Comparison of ENCODE assay signal across 8 cellular contexts in the genomic region with DNA sequence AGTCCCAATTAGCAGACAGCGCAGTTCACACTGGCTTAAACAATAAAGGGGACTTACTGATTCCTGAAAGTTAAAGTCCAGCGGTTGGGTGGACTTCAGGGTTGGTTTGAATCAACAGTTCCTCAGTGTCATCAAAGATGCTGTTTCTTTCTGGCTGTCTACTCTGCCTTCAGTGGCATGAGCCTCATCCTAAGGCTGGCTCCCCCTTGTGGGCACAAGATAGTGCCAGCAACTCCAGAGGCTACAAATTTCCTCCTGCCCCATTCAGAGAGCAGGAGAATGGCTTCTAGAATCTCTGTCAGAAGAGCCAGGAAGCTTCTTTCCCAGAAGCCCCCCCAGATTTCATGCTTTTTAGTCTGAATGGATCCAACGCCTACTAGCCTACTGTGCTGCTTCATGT.
DNase-seq lines count a peak whose midpoint lies in the region; ATAC-seq and TF ChIP-seq lines count a peak whose summit lies in the region.

No MANE protein-coding gene starts in this region.

- TF ChIP-seq CTCF in CD8-positive, alpha-beta T cell (IDR thresholded peaks at IDR 0.05): no peak
- peak; percentile 62 to 76 for TF ChIP-seq CTCF in GM23338 (conservative IDR thresholded peaks at IDR 0.05; ENCODE audit: low read depth in 2 of 2)
- TF ChIP-seq CTCF in heart right ventricle (IDR thresholded peaks at IDR 0.05): peak; percentile 25 to 68 (median 62)
- TF ChIP-seq CTCF in spleen (IDR thresholded peaks at IDR 0.05 in 8 of 11, conservative IDR thresholded peaks at IDR 0.05 in 3 of 11): peak; percentile 19 to 69 (median 53)

- DNase-seq in CD8-positive, alpha-beta T cell: peak in 6 of 7 experiments; percentile 14 to 57 (median 30)
- DNase-seq in GM23338 (ENCODE audit: low spot score) (peak; percentile 74), RPMI8226 (peak; percentile 42), heart right ventricle (peak; percentile 25 to 37), spleen (no peak)
- peak; percentile 49 for DNase-seq in activated naive CD4-positive, alpha-beta T cell treated with anti-CD3 and anti-CD28 coated beads, Interleukin-2, amount 50 U/mL, for 16 hours

- ATAC-seq in CD8-positive, alpha-beta T cell: no peak
- ATAC-seq in GM23338: peak; percentile 91
- ATAC-seq in heart right ventricle: peak in 7 of 8 donors; percentile 37 to 73 (median 63)
- no peak for ATAC-seq in HG03378 (IDR thresholded peaks at IDR 0.05; ENCODE audit: unreplicated experiment)
- no peak for ATAC-seq in GM18858 (IDR thresholded peaks at IDR 0.05; ENCODE audit: unreplicated experiment)

- WGBS in heart right ventricle, 2 donors: 72 to 86% methylated on average over 3 of the region's 3 CpGs
- 44 to 75% (median 64%) methylated on average over 3 of the region's 3 CpGs for WGBS in spleen, 5 donors

- no peak overlapping the region for H3K27ac ChIP-seq in CD8-positive, alpha-beta T cell (ENCODE audit: low read depth, low read length)
- H3K27ac ChIP-seq in GM23338 (ENCODE audit: low read depth): no peak overlapping the region
- H3K27ac ChIP-seq in heart right ventricle: no peak overlapping the region
- no peak overlapping the region for H3K27ac ChIP-seq in spleen

- no peaks in the 10 kb centered on the region for H3F3A ChIP-seq in GM23338 (replicated peaks; ENCODE audit: low read depth)

- H3K27ac Mint-ChIP-seq in CD8-positive, alpha-beta T cell: no peak overlapping the region
- H3K27ac Mint-ChIP-seq in GM23338: no peak overlapping the region

- H4K20me1 ChIP-seq in GM23338 (replicated peaks; ENCODE audit: insufficient read depth): no peaks in the 10 kb centered on the region

- no peaks in the 10 kb centered on the region for H3K9me3 ChIP-seq in CD8-positive, alpha-beta T cell (ENCODE audit: low read length)
- H3K9me3 ChIP-seq in heart right ventricle (no peaks in the 10 kb centered on the region), spleen (no peaks in the 10 kb centered on the region)

- H3K4me3 ChIP-seq in CD8-positive, alpha-beta T cell (ENCODE audit: low read depth, low read length): no peak overlapping the region
- H3K4me3 ChIP-seq in GM23338: no peak overlapping the region
- H3K4me3 ChIP-seq in heart right ventricle: no peak overlapping the region
- H3K4me3 ChIP-seq in spleen: no peak overlapping the region

- no peak overlapping the region for H3K4me3 Mint-ChIP-seq in CD8-positive, alpha-beta T cell
- no peak overlapping the region for H3K4me3 Mint-ChIP-seq in GM23338

- no peak overlapping the region for H2AFZ ChIP-seq in GM23338

- POLR2A ChIA-PET in CD8-positive, alpha-beta T cell (lab: Charles Lee): interaction anchor here (1.0 kb wide), 1 partner anchor 8 kb away, joined by 3 read pairs; no protein-coding TSS in a partner anchor

- H3K9me3 Mint-ChIP-seq in CD8-positive, alpha-beta T cell: no peaks in the 10 kb centered on the region
- no peaks in the 10 kb centered on the region for H3K9me3 Mint-ChIP-seq in GM23338

- H3K4me1 ChIP-seq in CD8-positive, alpha-beta T cell (ENCODE audit: insufficient read depth, low read length): no peaks in the 10 kb centered on the region
- H3K4me1 ChIP-seq in GM23338 (ENCODE audit: insufficient read depth): no peaks in the 10 kb centered on the region
- no peaks in the 10 kb centered on the region for H3K4me1 ChIP-seq in heart right ventricle
- no peaks in the 10 kb centered on the region for H3K4me1 ChIP-seq in spleen

- H3K4me2 ChIP-seq in GM23338: no peak overlapping the region

- H3K79me2 ChIP-seq in GM23338 (replicated peaks; ENCODE audit: insufficient read depth): no peaks in the 10 kb centered on the region

- H3K36me3 ChIP-seq in CD8-positive, alpha-beta T cell (ENCODE audit: insufficient read depth, low read length): no peaks in the 10 kb centered on the region
- H3K36me3 ChIP-seq in GM23338 (ENCODE audit: insufficient read depth): no peaks in the 10 kb centered on the region
- no peaks in the 10 kb centered on the region for H3K36me3 ChIP-seq in heart right ventricle
- H3K36me3 ChIP-seq in spleen: no peaks in the 10 kb centered on the region

- CTCF ChIA-PET in CD8-positive, alpha-beta T cell (lab: Charles Lee): interaction anchor here (0.8 to 0.9 kb wide), 4 partner anchors 12 to 102 kb away, joined by 3 to 4 read pairs (median 3); no protein-coding TSS in a partner anchor

- intact Hi-C loops in CD8-positive, alpha-beta T cell (cut with DNase I, micrococcal nuclease): loop anchor here in 1 of 2 experiments (10.0 kb wide), 1 partner anchor 121 kb away; the partner anchor contains the start of gene MAMLD1
- intact Hi-C loops in heart right ventricle (cut with DNase I): loop anchor here in 8 of 10 donors (2.0 to 10.0 kb wide), 6 partner anchors 119 to 534 kb away; partner anchors contain the start of gene MAMLD1 (in 3 of the 8)
- intact Hi-C loops in spleen (cut with DNase I; ENCODE audit: low total_unique reads): no loop called here

- no peaks in the 10 kb centered on the region for H3K4me1 Mint-ChIP-seq in CD8-positive, alpha-beta T cell (ENCODE audit: low read depth)
- peaks cover 5% of the 10 kb centered on the region; the same call in 1 of the 3 replicates for H3K4me1 Mint-ChIP-seq in GM23338

- TF ChIP-seq POLR2A in spleen (IDR thresholded peaks at IDR 0.05): no peak

- no peaks in the 10 kb centered on the region for H3K36me3 Mint-ChIP-seq in CD8-positive, alpha-beta T cell
- H3K36me3 Mint-ChIP-seq in GM23338 (ENCODE audit: low read depth): no peaks in the 10 kb centered on the region

- no peaks in the 10 kb centered on the region for H3K9me2 ChIP-seq in GM23338 (ENCODE audit: insufficient read depth)

- no peaks in the 10 kb centered on the region for H3K27me3 ChIP-seq in CD8-positive, alpha-beta T cell (ENCODE audit: insufficient read depth, low read length)
- H3K27me3 ChIP-seq in GM23338 (ENCODE audit: insufficient read depth) (no peaks in the 10 kb centered on the region), heart right ventricle (peaks cover 0 to 3% (median 0%) of the 10 kb centered on the region in 7 donors), spleen (replicated peaks in 1 of 7) (no peaks in the 10 kb centered on the region)

- H3K27me3 Mint-ChIP-seq in CD8-positive, alpha-beta T cell (ENCODE audit: low read depth): no peaks in the 10 kb centered on the region
- peaks cover 1% of the 10 kb centered on the region for H3K27me3 Mint-ChIP-seq in GM23338 (ENCODE audit: insufficient read depth, low read depth, poor library complexity)

TF ChIP-seq in GM23338, 12 proteins besides CTCF, POLR2A, EP300 and RAD21 (continues in another document):
- TF ChIP-seq, protein P1, sequence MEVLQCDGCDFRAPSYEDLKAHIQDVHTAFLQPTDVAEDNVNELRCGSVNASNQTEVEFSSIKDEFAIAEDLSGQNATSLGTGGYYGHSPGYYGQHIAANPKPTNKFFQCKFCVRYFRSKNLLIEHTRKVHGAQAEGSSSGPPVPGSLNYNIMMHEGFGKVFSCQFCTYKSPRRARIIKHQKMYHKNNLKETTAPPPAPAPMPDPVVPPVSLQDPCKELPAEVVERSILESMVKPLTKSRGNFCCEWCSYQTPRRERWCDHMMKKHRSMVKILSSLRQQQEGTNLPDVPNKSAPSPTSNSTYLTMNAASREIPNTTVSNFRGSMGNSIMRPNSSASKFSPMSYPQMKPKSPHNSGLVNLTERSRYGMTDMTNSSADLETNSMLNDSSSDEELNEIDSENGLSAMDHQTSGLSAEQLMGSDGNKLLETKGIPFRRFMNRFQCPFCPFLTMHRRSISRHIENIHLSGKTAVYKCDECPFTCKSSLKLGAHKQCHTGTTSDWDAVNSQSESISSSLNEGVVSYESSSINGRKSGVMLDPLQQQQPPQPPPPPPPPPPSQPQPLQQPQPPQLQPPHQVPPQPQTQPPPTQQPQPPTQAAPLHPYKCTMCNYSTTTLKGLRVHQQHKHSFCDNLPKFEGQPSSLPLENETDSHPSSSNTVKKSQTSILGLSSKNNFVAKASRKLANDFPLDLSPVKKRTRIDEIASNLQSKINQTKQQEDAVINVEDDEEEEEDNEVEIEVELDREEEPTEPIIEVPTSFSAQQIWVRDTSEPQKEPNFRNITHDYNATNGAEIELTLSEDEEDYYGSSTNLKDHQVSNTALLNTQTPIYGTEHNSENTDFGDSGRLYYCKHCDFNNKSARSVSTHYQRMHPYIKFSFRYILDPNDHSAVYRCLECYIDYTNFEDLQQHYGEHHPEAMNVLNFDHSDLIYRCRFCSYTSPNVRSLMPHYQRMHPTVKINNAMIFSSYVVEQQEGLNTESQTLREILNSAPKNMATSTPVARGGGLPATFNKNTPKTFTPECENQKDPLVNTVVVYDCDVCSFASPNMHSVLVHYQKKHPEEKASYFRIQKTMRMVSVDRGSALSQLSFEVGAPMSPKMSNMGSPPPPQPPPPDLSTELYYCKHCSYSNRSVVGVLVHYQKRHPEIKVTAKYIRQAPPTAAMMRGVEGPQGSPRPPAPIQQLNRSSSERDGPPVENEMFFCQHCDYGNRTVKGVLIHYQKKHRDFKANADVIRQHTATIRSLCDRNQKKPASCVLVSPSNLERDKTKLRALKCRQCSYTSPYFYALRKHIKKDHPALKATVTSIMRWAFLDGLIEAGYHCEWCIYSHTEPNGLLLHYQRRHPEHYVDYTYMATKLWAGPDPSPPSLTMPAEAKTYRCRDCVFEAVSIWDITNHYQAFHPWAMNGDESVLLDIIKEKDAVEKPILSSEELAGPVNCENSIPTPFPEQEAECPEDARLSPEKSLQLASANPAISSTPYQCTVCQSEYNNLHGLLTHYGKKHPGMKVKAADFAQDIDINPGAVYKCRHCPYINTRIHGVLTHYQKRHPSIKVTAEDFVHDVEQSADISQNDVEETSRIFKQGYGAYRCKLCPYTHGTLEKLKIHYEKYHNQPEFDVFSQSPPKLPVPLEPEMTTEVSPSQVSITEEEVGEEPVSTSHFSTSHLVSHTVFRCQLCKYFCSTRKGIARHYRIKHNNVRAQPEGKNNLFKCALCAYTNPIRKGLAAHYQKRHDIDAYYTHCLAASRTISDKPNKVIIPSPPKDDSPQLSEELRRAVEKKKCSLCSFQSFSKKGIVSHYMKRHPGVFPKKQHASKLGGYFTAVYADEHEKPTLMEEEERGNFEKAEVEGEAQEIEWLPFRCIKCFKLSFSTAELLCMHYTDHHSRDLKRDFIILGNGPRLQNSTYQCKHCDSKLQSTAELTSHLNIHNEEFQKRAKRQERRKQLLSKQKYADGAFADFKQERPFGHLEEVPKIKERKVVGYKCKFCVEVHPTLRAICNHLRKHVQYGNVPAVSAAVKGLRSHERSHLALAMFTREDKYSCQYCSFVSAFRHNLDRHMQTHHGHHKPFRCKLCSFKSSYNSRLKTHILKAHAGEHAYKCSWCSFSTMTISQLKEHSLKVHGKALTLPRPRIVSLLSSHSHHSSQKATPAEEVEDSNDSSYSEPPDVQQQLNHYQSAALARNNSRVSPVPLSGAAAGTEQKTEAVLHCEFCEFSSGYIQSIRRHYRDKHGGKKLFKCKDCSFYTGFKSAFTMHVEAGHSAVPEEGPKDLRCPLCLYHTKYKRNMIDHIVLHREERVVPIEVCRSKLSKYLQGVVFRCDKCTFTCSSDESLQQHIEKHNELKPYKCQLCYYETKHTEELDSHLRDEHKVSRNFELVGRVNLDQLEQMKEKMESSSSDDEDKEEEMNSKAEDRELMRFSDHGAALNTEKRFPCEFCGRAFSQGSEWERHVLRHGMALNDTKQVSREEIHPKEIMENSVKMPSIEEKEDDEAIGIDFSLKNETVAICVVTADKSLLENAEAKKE (CRISPR knock-in tag; IDR thresholded peaks at IDR 0.05): no peak
- no peak for TF ChIP-seq ZNF331 (CRISPR knock-in tag; IDR thresholded peaks at IDR 0.05; ENCODE audit: low read depth)

Comparison
In these comparisons a context has a peak if more than half of its experiments do, and no peak if none do; other contexts are left out.
1. ATAC-seq: peak in GM23338 (single experiment) and heart right ventricle (7 of 8); none in CD8-positive, alpha-beta T cell (single experiment), HG03378 (single experiment) and GM18858 (single experiment).